In the genomic region with DNA sequence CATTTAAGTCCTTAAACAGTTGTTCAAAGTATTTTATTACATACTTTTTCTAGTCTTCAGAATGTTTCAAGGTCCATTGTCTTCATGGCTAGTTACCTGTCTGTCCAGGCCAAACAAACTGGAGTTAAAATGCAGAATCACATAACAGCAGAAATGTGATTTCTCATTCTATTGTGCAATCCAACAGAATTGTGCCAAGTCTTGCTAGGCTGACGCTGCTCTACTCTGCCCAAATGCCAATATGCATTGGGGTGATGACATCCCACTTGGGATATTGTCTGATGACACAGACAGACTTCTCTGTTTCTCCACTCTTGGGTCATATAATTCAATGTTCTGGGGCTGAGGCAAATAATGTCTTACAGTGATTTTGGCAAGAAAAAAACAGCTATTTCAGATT, we compare ENCODE assay signal across 10 cellular contexts. TPM values are rescaled to one million over a fixed set of nuclear protein-coding genes. Genes with fewer than 3 reads are reported as not detected.
DNase-seq lines count a peak whose midpoint lies in the region; ATAC-seq and TF ChIP-seq lines count a peak whose summit lies in the region.
"Had no signal": no experiment of that assay in that cellular context is flagged by ENCODE, and none has a peak within 500 bp of the region (broad histone marks: within the 10 kb centered on the region; RNA-seq: fewer than 3 reads in every experiment).

No MANE protein-coding gene starts in this region.

- H3K36me3 Mint-ChIP-seq in Caco-2 (ENCODE audit: insufficient read depth, unreplicated experiment): peaks cover 12% of the 10 kb centered on the region

- DNase-seq in Caco-2 (no peak), RKO (ENCODE audit: low spot score) (peak; percentile 30), foreskin keratinocyte (peak; percentile 73 to 88), psoas muscle (no peak), NCI-H1092 (lab: John Stamatoyannopoulos, UW) (no peak), activated gamma-delta T cell treated with Interleukin-2 at 50 U/mL for 16 hours (no peak), NCI-H1694 treated with DMSO at 0.1 percent for 48 hours (lab: John Stamatoyannopoulos, UW) (no peak)
- no peak for DNase-seq in activated CD4-positive, alpha-beta T cell treated with anti-CD3 and anti-CD28 coated beads for 4 hours
- DNase-seq: NCI-H2227 treated with DMSO at 0.1 percent for 48 hours, T-helper 1 cell had no signal

- peaks cover 41% of the 10 kb centered on the region for H3K4me1 ChIP-seq in Caco-2
- H3K4me1 ChIP-seq in foreskin keratinocyte: peaks cover 47% of the 10 kb centered on the region
- H3K4me1 ChIP-seq in psoas muscle: peaks cover 44% of the 10 kb centered on the region

- H3K4me3 Mint-ChIP-seq in Caco-2 (ENCODE audit: unreplicated experiment): no peak overlapping the region

- H3K36me3 ChIP-seq in Caco-2 (ENCODE audit: control insufficient read depth, insufficient read depth, low read length) (peaks cover 3% of the 10 kb centered on the region), psoas muscle (ENCODE audit: insufficient read depth in 1 of 2, low read depth in 1 of 2) (peaks cover 2 to 23% of the 10 kb centered on the region in 2 donors)

- intact Hi-C loops in Caco-2 (cut with micrococcal nuclease; ENCODE audit: unreplicated experiment): no loop called here
- intact Hi-C loops in psoas muscle (cut with DNase I): no loop called here

- no TSS peak for BruUV-seq in Caco-2 (replicated peaks; lab: Mats Ljungman, UMichigan)

- H3K9me3 ChIP-seq in Caco-2 (peaks cover 6% of the 10 kb centered on the region), psoas muscle (no peaks in the 10 kb centered on the region)

- 11 to 35% (median 14%) methylated on average over 1 of the region's 1 CpG for WGBS in psoas muscle, 3 donors

- POLR2A ChIA-PET in Caco-2 (lab: Charles Lee): no interaction called here

- H3K27me3 Mint-ChIP-seq in Caco-2 (ENCODE audit: insufficient read depth, unreplicated experiment): no peaks in the 10 kb centered on the region

- ATAC-seq in foreskin keratinocyte (peak; percentile 29), psoas muscle (peak; percentile 78 to 84 (median 80))

- no peak overlapping the region for H3K4me3 ChIP-seq in Caco-2 (ENCODE audit: low read depth, low read length)
- H3K4me3 ChIP-seq in psoas muscle: peak overlapping the region; percentile 5

- H3K27me3 ChIP-seq in Caco-2 (replicated peaks; ENCODE audit: control insufficient read depth, insufficient read depth, low read length) (no peaks in the 10 kb centered on the region), foreskin keratinocyte (no peaks in the 10 kb centered on the region), psoas muscle (ENCODE audit: insufficient read depth in 3 of 3, low read length in 2 of 3) (no peaks in the 10 kb centered on the region)

- no peaks in the 10 kb centered on the region for H3K9me3 Mint-ChIP-seq in Caco-2 (ENCODE audit: unreplicated experiment)

- TF ChIP-seq CTCF in Caco-2 (IDR thresholded peaks at IDR 0.05; ENCODE audit: insufficient read depth in 1 of 2, low read depth in 1 of 2, low read length in 1 of 2, severe bottlenecking in 1 of 2, unreplicated experiment in 1 of 2): no peak
- no peak for TF ChIP-seq CTCF in foreskin keratinocyte (conservative IDR thresholded peaks at IDR 0.05)
- TF ChIP-seq CTCF in psoas muscle (IDR thresholded peaks at IDR 0.05): no peak

- CTCF ChIA-PET in Caco-2 (lab: Charles Lee): no interaction called here

- H3K4me1 Mint-ChIP-seq in Caco-2 (ENCODE audit: low read depth, unreplicated experiment): peaks cover 7% of the 10 kb centered on the region

- H3K27ac Mint-ChIP-seq in Caco-2 (ENCODE audit: unreplicated experiment): peak overlapping the region; percentile 90

- H3K27ac ChIP-seq in foreskin keratinocyte (peak overlapping the region; percentile 3), psoas muscle (peak overlapping the region; percentile 86)

RNA-seq across cellular contexts. Expression of a gene that starts 5.2 kb away (rescaled TPM):
- 19.1 and 20.2 TPM in 2 replicates for total RNA-seq in Caco-2 (2022)
- total RNA-seq in foreskin keratinocyte: 11.7 and 14.7 TPM in 2 replicates
- 5.6 and 7.1 TPM in 2 replicates for polyA plus RNA-seq in foreskin keratinocyte
- 100 to 1,000 TPM in 1 of 4 donors, 10 to 100 TPM in 3; 26.6 to 145 (median 74.7) TPM for total RNA-seq in psoas muscle
- polyA plus RNA-seq in psoas muscle: 10 to 100 TPM; 37.7 to 93.7 (median 60.6) TPM

Comparison
In these comparisons a context has a peak if more than half of its experiments do, and no peak if none do; other contexts are left out.
1. DNase-seq: peak in RKO (single experiment) and foreskin keratinocyte (2 of 2); none in Caco-2 (0 of 2), psoas muscle (0 of 2), activated CD4-positive, alpha-beta T cell treated with anti-CD3 and anti-CD28 coated beads for 4 hours (0 of 2), NCI-H1092 (single experiment), activated gamma-delta T cell treated with Interleukin-2 at 50 U/mL for 16 hours (single experiment) and NCI-H1694 treated with DMSO at 0.1 percent for 48 hours (single experiment).